Comparison of ENCODE assay signal across 8 cellular contexts in genomic region chr3:73203633-73204032, GRCh38.
"Had no signal": no experiment of that assay in that cellular context is flagged by ENCODE, and none has a peak within 500 bp of the region (broad histone marks: within the 10 kb centered on the region; RNA-seq: fewer than 3 reads in every experiment).

No MANE protein-coding gene starts in this region.

- H3K4me3 ChIP-seq: GM12878 had no signal

- DNase-seq: GDM1, GF-D8 had no signal

- ATAC-seq: GM12878 had no signal

- FAIRE-seq: G401.6, GM12878, GM12891, GM12892, GM18507, GM19239 had no signal
